Comparison of ENCODE assay signal across 18 cellular contexts in genomic region chr11:131913267-131913666, GRCh38.
DNase-seq lines count a peak whose midpoint lies in the region; ATAC-seq, FAIRE-seq and TF ChIP-seq lines count a peak whose summit lies in the region.
"Had no signal": no experiment of that assay in that cellular context is flagged by ENCODE, and none has a peak within 500 bp of the region (broad histone marks: within the 10 kb centered on the region; RNA-seq: fewer than 3 reads in every experiment).

No MANE protein-coding gene starts in this region.

- H3K9me3 Mint-ChIP-seq in brain = no peaks in the 10 kb centered on the region
- H3K9me3 Mint-ChIP-seq: H9 had no signal

- H3K79me2 ChIP-seq in GM23248 (ENCODE audit: insufficient read depth) (peaks cover 80% of the 10 kb centered on the region), keratinocyte (ENCODE audit: control insufficient read depth, insufficient read depth, low read length) (peaks cover 77% of the 10 kb centered on the region)

- no peaks in the 10 kb centered on the region for H3K36me3 Mint-ChIP-seq in brain
- H3K36me3 Mint-ChIP-seq: CD4-positive, CD25-positive, alpha-beta regulatory T cell had no signal

- H3K9ac ChIP-seq in GM23248 = no peak overlapping the region
- H3K9ac ChIP-seq in keratinocyte (ENCODE audit: control insufficient read depth, extremely low read depth, insufficient read depth, low read length) = no peak overlapping the region

- peaks cover 56% of the 10 kb centered on the region for H3K4me1 ChIP-seq in A673 (ENCODE audit: insufficient read depth, low read length, poor library complexity, severe bottlenecking)
- peaks cover 19% of the 10 kb centered on the region for H3K4me1 ChIP-seq in GM23248 (ENCODE audit: insufficient read depth)
- peaks cover 33% of the 10 kb centered on the region for H3K4me1 ChIP-seq in keratinocyte (ENCODE audit: control insufficient read depth, extremely low read depth, insufficient read depth, low read length)
- no peaks in the 10 kb centered on the region for H3K4me1 ChIP-seq in testis
- H3K4me1 ChIP-seq: SJCRH30 had no signal

- H2AFZ ChIP-seq in GM23248 (no peak overlapping the region), keratinocyte (ENCODE audit: control insufficient read depth, low read length) (no peak overlapping the region)

- peaks cover 3% of the 10 kb centered on the region for H3K9me3 ChIP-seq in A673 (ENCODE audit: low read depth, low read length, poor library complexity, severe bottlenecking)
- no peaks in the 10 kb centered on the region for H3K9me3 ChIP-seq in GM23248 (ENCODE audit: low read depth)
- H3K9me3 ChIP-seq in keratinocyte (ENCODE audit: control insufficient read depth, low read depth, low read length) = no peaks in the 10 kb centered on the region
- H3K9me3 ChIP-seq in testis = no peaks in the 10 kb centered on the region
- H3K9me3 ChIP-seq: SJCRH30 had no signal

- no TSS peak for BruUV-seq in A673 (replicated peaks; lab: Mats Ljungman, UMichigan)

- POLR2A ChIA-PET in A673 (lab: Charles Lee; ENCODE audit: low non-redundant PET) = no interaction called here

- no peak for FAIRE-seq in keratinocyte (lab: Jason Lieb, UNC)
- FAIRE-seq: A204.1, G401.6 had no signal

- no peaks in the 10 kb centered on the region for H3K9me2 ChIP-seq in GM23248 (ENCODE audit: insufficient read depth)

- H3K27me3 Mint-ChIP-seq in brain = peaks cover 36% of the 10 kb centered on the region

- H3K4me3 Mint-ChIP-seq in brain = peak overlapping the region in 3 of 5 experiments; percentile 91 to 93 (median 92)
- H3K4me3 Mint-ChIP-seq: CD4-positive, CD25-positive, alpha-beta regulatory T cell had no signal

- H3K4me3 ChIP-seq in A673 (ENCODE audit: low read depth, low read length, poor library complexity, severe bottlenecking) (no peak overlapping the region), GM23248 (no peak overlapping the region), keratinocyte (ENCODE audit: control insufficient read depth in 2 of 3, extremely low read depth in 1 of 3, insufficient read depth in 2 of 3, low read depth in 1 of 3, low read length in 3 of 3) (no peak overlapping the region), testis (no peak overlapping the region)
- H3K4me3 ChIP-seq: SJCRH30 had no signal

- H3K27me3 ChIP-seq in A673 (replicated peaks; ENCODE audit: insufficient read depth, low read depth, low read length, poor library complexity) (no peaks in the 10 kb centered on the region), GM23248 (replicated peaks; ENCODE audit: insufficient read depth) (no peaks in the 10 kb centered on the region), keratinocyte (ENCODE audit: control insufficient read depth, extremely low read depth, insufficient read depth, low read length) (no peaks in the 10 kb centered on the region), testis (no peaks in the 10 kb centered on the region)
- H3K27me3 ChIP-seq: SJCRH30 had no signal

- peak overlapping the region in 4 of 5 experiments; percentile 22 to 69 (median 58) for H3K27ac Mint-ChIP-seq in brain
- H3K27ac Mint-ChIP-seq: CD4-positive, CD25-positive, alpha-beta regulatory T cell; H9 had no signal

- H3K9me1 ChIP-seq in keratinocyte (ENCODE audit: control insufficient read depth, extremely low read depth, insufficient read depth, low read length) = no peaks in the 10 kb centered on the region

- H3K36me3 ChIP-seq in A673 (ENCODE audit: insufficient read depth, low read length, poor library complexity, severe bottlenecking) = no peaks in the 10 kb centered on the region
- no peaks in the 10 kb centered on the region for H3K36me3 ChIP-seq in GM23248 (ENCODE audit: low read depth)
- H3K36me3 ChIP-seq in keratinocyte (ENCODE audit: control insufficient read depth in 2 of 2, extremely low read depth in 1 of 2, insufficient read depth in 2 of 2, low read length in 2 of 2) = peaks cover 0 to 3% of the 10 kb centered on the region in 2 experiments
- H3K36me3 ChIP-seq in testis (ENCODE audit: low read depth, missing control alignments) = no peaks in the 10 kb centered on the region
- H3K36me3 ChIP-seq: SJCRH30 had no signal

- in situ Hi-C loops in GM23248 (cut with MboI) = no loop called here

- ATAC-seq in GM21390 (IDR thresholded peaks at IDR 0.05; ENCODE audit: unreplicated experiment) = no peak

- TF ChIP-seq POLR2A in testis (IDR thresholded peaks at IDR 0.05) = no peak

- peaks cover 63% of the 10 kb centered on the region for H3K4me1 Mint-ChIP-seq in brain
- H3K4me1 Mint-ChIP-seq: CD4-positive, CD25-positive, alpha-beta regulatory T cell had no signal

- H3K27ac ChIP-seq in A673 (ENCODE audit: low read depth, low read length, poor library complexity, severe bottlenecking) = peak overlapping the region; percentile 55
- no peak overlapping the region for H3K27ac ChIP-seq in GM23248
- no peak overlapping the region for H3K27ac ChIP-seq in keratinocyte (ENCODE audit: control insufficient read depth, insufficient read depth, low read length)
- H3K27ac ChIP-seq in testis = no peak overlapping the region
- H3K27ac ChIP-seq: SJCRH30 had no signal

- DNase-seq in A673 (ENCODE audit: low spot score) (no peak), GM23248 (peak; percentile 15), keratinocyte (ENCODE audit: low read depth, low spot score) (no peak), kidney tubule cell (ENCODE audit: low spot score) (no peak), testis (no peak)
- no peak for DNase-seq in stimulated activated naive CD4-positive, alpha-beta T cell (lab: John Stamatoyannopoulos, UW)
- DNase-seq: Calu3; CD4-positive, CD25-positive, alpha-beta regulatory T cell; H9; NCI-H146; NCI-H2227 treated with DMSO at 0.1 percent for 48 hours; NCI-H526; RPMI8226; SJCRH30 had no signal

- H4K20me1 ChIP-seq in GM23248 (ENCODE audit: insufficient read depth) (no peaks in the 10 kb centered on the region), keratinocyte (ENCODE audit: control insufficient read depth, extremely low read depth, insufficient read depth, low read length) (no peaks in the 10 kb centered on the region)

- H3F3A ChIP-seq in GM23248 (ENCODE audit: insufficient read depth) = peaks cover 11% of the 10 kb centered on the region

- TF ChIP-seq CTCF in A673 (conservative IDR thresholded peaks at IDR 0.05; ENCODE audit: low read depth, low read length) = no peak
- no peak for TF ChIP-seq CTCF in brain (conservative IDR thresholded peaks at IDR 0.05)
- TF ChIP-seq CTCF in keratinocyte (optimal IDR thresholded peaks at IDR 0.05 in 1 of 3, IDR thresholded peaks at IDR 0.05 in 1 of 3, conservative IDR thresholded peaks at IDR 0.05 in 1 of 3; ENCODE audit: extremely low read depth in 1 of 3, insufficient read depth in 2 of 3, low read length in 3 of 3) = no peak
- TF ChIP-seq CTCF in testis (IDR thresholded peaks at IDR 0.05) = no peak

- dilution Hi-C loops in keratinocyte (cut with MboI; ENCODE audit: extremely low pct_ligation_motif_present, low sequenced_read_pairs) = no loop called here

- intact Hi-C loops in A673 (cut with micrococcal nuclease; ENCODE audit: unreplicated experiment) (loop anchor here (2.0 to 5.0 kb wide), 2 partner anchors 214 to 216 kb away; no protein-coding TSS in a partner anchor), testis (cut with DNase I; ENCODE audit: low total_unique reads) (no loop called here)

- H3K4me2 ChIP-seq in GM23248 (ENCODE audit: unreplicated experiment) (no peak overlapping the region), keratinocyte (ENCODE audit: control insufficient read depth, extremely low read depth, insufficient read depth, low read depth, low read length) (peak overlapping the region; percentile 75)

- CTCF ChIA-PET in A673 (lab: Charles Lee) = interaction anchor here (1.0 kb wide), 1 partner anchor 115 kb away, joined by 3 read pairs; no protein-coding TSS in a partner anchor

- WGBS in GM23248 (ENCODE audit: low coverage in 1 of 2, low lambda C conversion rate in 2 of 2, missing lambda C conversion rate in 2 of 2), 2 experiments = 100% methylated on average over 4 of the region's 4 CpGs
- WGBS in testis, 2 donors = 74 to 89% methylated on average over 4 of the region's 4 CpGs
